In the genomic region with DNA sequence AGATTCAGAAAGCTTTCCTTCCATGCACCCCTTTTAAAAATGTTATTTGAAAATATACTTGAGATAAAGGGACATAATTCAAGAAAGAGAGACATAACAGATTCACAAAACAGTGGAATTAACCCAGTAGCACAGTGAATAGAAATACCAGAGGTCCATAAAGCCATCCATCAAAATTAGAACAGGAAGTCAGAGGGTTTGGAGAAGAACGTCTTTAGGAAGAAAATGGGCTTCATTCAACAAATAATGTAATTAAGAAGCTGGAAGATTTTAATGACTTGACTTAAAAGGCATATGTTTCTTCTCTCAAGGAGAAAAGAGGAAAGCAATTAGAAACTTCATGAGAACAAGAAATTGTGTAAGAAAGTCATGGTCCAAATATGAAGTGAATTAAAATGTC, we compare ENCODE assay signal across 21 cellular contexts. TPM values are rescaled to one million over a fixed set of nuclear protein-coding genes. Genes with fewer than 3 reads are reported as not detected.
"Had no signal": no experiment of that assay in that cellular context is flagged by ENCODE, and none has a peak within 500 bp of the region (broad histone marks: within the 10 kb centered on the region; RNA-seq: fewer than 3 reads in every experiment).

No MANE protein-coding gene starts in this region.

- H3K27ac Mint-ChIP-seq: immature natural killer cell; natural killer cell treated with Interleukin-12 subunit alpha and Interleukin-12 subunit beta and Interleukin-15 and Interleukin-18, amount 100 ng/mL, for 72 hours; stimulated activated memory B cell treated with anti-CD40 and anti-IgM and Interleukin-4, amounts not matched to agents 10 μg/mL and 1 μg/mL and 100 μg/mL, for 72 hours; stimulated activated naive CD8-positive, alpha-beta T cell treated with anti-CD3 and anti-CD28 coated beads, Interleukin-15, amount 100 ng/mL, for 72 hours had no signal

- DNase-seq: dermis blood vessel endothelial cell; erythroblast; immature natural killer cell; left ventricle myocardium superior; mesenchymal stem cell; midbrain; occipital lobe; right lobe of liver; stimulated activated CD4-positive, alpha-beta T cell treated with anti-CD3 and anti-CD28 coated beads, Interleukin-4, amount 100 ng/mL, for 24 hours; stimulated activated naive CD8-positive, alpha-beta T cell treated with anti-CD3 and anti-CD28 coated beads, Interleukin-15, amount 100 ng/mL, for 72 hours; upper lobe of right lung had no signal

- H3K27me3 ChIP-seq: right lobe of liver, testis, tibial nerve, upper lobe of right lung, vagina had no signal

- H3K9me3 ChIP-seq: prostate gland, right lobe of liver, testis, tibial nerve, upper lobe of right lung, vagina had no signal

- H3K36me3 ChIP-seq: prostate gland, right lobe of liver, tibial nerve, upper lobe of right lung, vagina had no signal

- H3K27me3 Mint-ChIP-seq: stimulated activated memory B cell treated with anti-CD40 and anti-IgM and Interleukin-4, amounts not matched to agents 10 μg/mL and 1 μg/mL and 100 μg/mL, for 72 hours had no signal

- H3K36me3 Mint-ChIP-seq: immature natural killer cell; natural killer cell treated with Interleukin-12 subunit alpha and Interleukin-12 subunit beta and Interleukin-15 and Interleukin-18, amount 100 ng/mL, for 72 hours; stimulated activated memory B cell treated with anti-CD40 and anti-IgM and Interleukin-4, amounts not matched to agents 10 μg/mL and 1 μg/mL and 100 μg/mL, for 72 hours had no signal

- H3K4me3 ChIP-seq: lung, prostate gland, right lobe of liver, testis, tibial nerve, upper lobe of right lung, vagina had no signal

- H3K4me3 Mint-ChIP-seq: immature natural killer cell; natural killer cell treated with Interleukin-12 subunit alpha and Interleukin-12 subunit beta and Interleukin-15 and Interleukin-18, amount 100 ng/mL, for 72 hours; stimulated activated memory B cell treated with anti-CD40 and anti-IgM and Interleukin-4, amounts not matched to agents 10 μg/mL and 1 μg/mL and 100 μg/mL, for 72 hours; stimulated activated naive CD8-positive, alpha-beta T cell treated with anti-CD3 and anti-CD28 coated beads, Interleukin-15, amount 100 ng/mL, for 72 hours had no signal

- H3K27ac ChIP-seq: parathyroid adenoma, prostate gland, right lobe of liver, testis, tibial nerve, upper lobe of right lung, vagina had no signal

- H3K4me1 Mint-ChIP-seq: immature natural killer cell had no signal

- H3K9me3 Mint-ChIP-seq: immature natural killer cell; natural killer cell treated with Interleukin-12 subunit alpha and Interleukin-12 subunit beta and Interleukin-15 and Interleukin-18, amount 100 ng/mL, for 72 hours; stimulated activated naive CD8-positive, alpha-beta T cell treated with anti-CD3 and anti-CD28 coated beads, Interleukin-15, amount 100 ng/mL, for 72 hours had no signal

- H3K4me1 ChIP-seq: parathyroid adenoma, prostate gland, right lobe of liver, testis, tibial nerve, upper lobe of right lung, vagina had no signal

RNA-seq across cellular contexts. Expression of a gene that starts 8.0 kb away (rescaled TPM):
- total RNA-seq: natural killer cell treated with Interleukin-12 subunit alpha and Interleukin-12 subunit beta and Interleukin-15 and Interleukin-18, amount 100 ng/mL, for 72 hours; prostate gland; renal cortical epithelial cell; right lobe of liver; upper lobe of right lung; vagina had no signal
- polyA plus RNA-seq: immature natural killer cell, keratinocyte had no signal

RNA-seq across cellular contexts. Expression of a gene that starts 33.2 kb away (rescaled TPM):
- total RNA-seq: natural killer cell treated with Interleukin-12 subunit alpha and Interleukin-12 subunit beta and Interleukin-15 and Interleukin-18, amount 100 ng/mL, for 72 hours had no signal
- polyA plus RNA-seq: immature natural killer cell had no signal
